ENCODE assay signal across 37 cellular contexts in genomic region chr3:120167488-120167887, GRCh38.
"Had no signal": no experiment of that assay in that cellular context is flagged by ENCODE, and none has a peak within 500 bp of the region (broad histone marks: within the 10 kb centered on the region; RNA-seq: fewer than 3 reads in every experiment).

No MANE protein-coding gene starts in this region.

- H3K4me1 Mint-ChIP-seq: activated B cell treated with CpG ODN at 0.5 μM for 24 hours; activated CD4-positive, alpha-beta T cell treated with anti-CD3 and anti-CD28 coated beads, Interleukin-2, amount 10 ng/mL, durations not matched to agents 24 days and 14 days; activated CD8-positive, alpha-beta memory T cell treated with anti-CD3 and anti-CD28 coated beads, Interleukin-2, amount 10 ng/mL, durations not matched to agents 7 days and 5 days; activated naive CD4-positive, alpha-beta T cell treated with anti-CD3 and anti-CD28 coated beads, Interleukin-2, amount 10 ng/mL, durations not matched to agents 7 days and 5 days; activated naive CD4-positive, alpha-beta T cell treated with anti-CD3 and anti-CD28 coated beads, Interleukin-2, amount 50 U/mL, for 24 hours; activated naive CD8-positive, alpha-beta T cell treated with anti-CD3 and anti-CD28 coated beads, Interleukin-2, amount 10 ng/mL, durations not matched to agents 7 days and 5 days; activated naive CD8-positive, alpha-beta T cell treated with anti-CD3 and anti-CD28 coated beads, Interleukin-2, amount 50 U/mL, for 24 hours; activated T-helper 17 cell treated with anti-CD3 and anti-CD28 coated beads, Interleukin-2, amount 50 U/mL, for 72 hours; brain; central memory CD8-positive, alpha-beta T cell had no signal

- H3K36me3 ChIP-seq: ascending aorta, cardiac muscle cell had no signal

- H3K36me3 Mint-ChIP-seq: activated CD4-positive, alpha-beta memory T cell treated with anti-CD3 and anti-CD28 coated beads for 36 hours; activated CD8-positive, alpha-beta memory T cell treated with anti-CD3 and anti-CD28 coated beads, Interleukin-2, amount 10 ng/mL, durations not matched to agents 7 days and 5 days; activated naive CD4-positive, alpha-beta T cell treated with anti-CD3 and anti-CD28 coated beads, Interleukin-2, amount 10 ng/mL, durations not matched to agents 7 days and 5 days; activated naive CD4-positive, alpha-beta T cell treated with anti-CD3 and anti-CD28 coated beads, Interleukin-2, amount 50 U/mL, for 24 hours; activated naive CD8-positive, alpha-beta T cell; activated naive CD8-positive, alpha-beta T cell treated with anti-CD3 and anti-CD28 coated beads, Interleukin-2, amount 10 ng/mL, durations not matched to agents 7 days and 5 days; brain had no signal

- DNase-seq: activated B cell treated with CpG ODN at 0.5 μM for 24 hours; activated CD4-positive, alpha-beta memory T cell treated with anti-CD3 and anti-CD28 coated beads for 36 hours; activated CD4-positive, alpha-beta T cell treated with anti-CD3 and anti-CD28 coated beads for 4 hours; activated CD4-positive, alpha-beta T cell treated with anti-CD3 and anti-CD28 coated beads, Interleukin-2, amount 10 ng/mL, durations not matched to agents 24 days and 14 days; activated CD4-positive, alpha-beta T cell treated with anti-CD3 and anti-CD28 coated beads, Interleukin-2, amount 50 U/mL, for 1 hour; activated CD4-positive, alpha-beta T cell treated with anti-CD3 and anti-CD28 coated beads, Interleukin-2, amount 50 U/mL, for 4 hours; activated CD4-positive, CD25-positive, alpha-beta regulatory T cell treated with anti-CD3 and anti-CD28 coated beads, Interleukin-2, amount 50 U/mL, for 72 hours; activated CD8-positive, alpha-beta memory T cell treated with anti-CD3 and anti-CD28 coated beads for 24 hours; activated CD8-positive, alpha-beta memory T cell treated with anti-CD3 and anti-CD28 coated beads, Interleukin-2, amount 50 U/mL, for 48 hours; activated CD8-positive, alpha-beta T cell treated with anti-CD3 and anti-CD28 coated beads, Interleukin-2, amount 10 ng/mL, durations not matched to agents 7 days and 5 days; activated effector memory CD4-positive, alpha-beta T cell treated with anti-CD3 and anti-CD28 coated beads, Interleukin-2, amount 50 U/mL, for 16 hours; activated naive CD4-positive, alpha-beta T cell treated with anti-CD3 and anti-CD28 coated beads, Interleukin-2, amount 10 ng/mL, durations not matched to agents 7 days and 5 days; activated naive CD4-positive, alpha-beta T cell treated with Interleukin-2 at 50 U/mL for 16 hours; activated naive CD8-positive, alpha-beta T cell treated with anti-CD3 and anti-CD28 coated beads, Interleukin-2, amount 10 ng/mL, durations not matched to agents 7 days and 5 days; activated naive CD8-positive, alpha-beta T cell treated with anti-CD3 and anti-CD28 coated beads, Interleukin-2, amount 50 U/mL, for 24 hours; activated T-cell treated with anti-CD3 and anti-CD28 coated beads, Interleukin-2, amount 50 U/mL, for 1 hour; activated T-cell treated with anti-CD3 and anti-CD28 coated beads, Interleukin-2, amount 50 U/mL, for 4 hours; activated T-cell treated with anti-CD3 and anti-CD28 coated beads, Interleukin-2, amount 50 U/mL, for 72 hours; amygdala; anterior cingulate cortex; caudate nucleus; cerebellar nuclear complex; T-helper 1 cell; T-helper 2 cell; T-helper 9 cell had no signal

- H3K27ac ChIP-seq: ascending aorta, cardiac muscle cell, VCaP had no signal

- H3K27me3 ChIP-seq: ascending aorta, cardiac muscle cell had no signal

- H3K4me3 Mint-ChIP-seq: activated B cell treated with CpG ODN at 0.5 μM for 24 hours; activated CD4-positive, alpha-beta memory T cell treated with anti-CD3 and anti-CD28 coated beads for 36 hours; activated CD4-positive, alpha-beta T cell treated with anti-CD3 and anti-CD28 coated beads, Interleukin-2, amount 10 ng/mL, durations not matched to agents 24 days and 14 days; activated CD8-positive, alpha-beta memory T cell treated with anti-CD3 and anti-CD28 coated beads, Interleukin-2, amount 10 ng/mL, durations not matched to agents 7 days and 5 days; activated CD8-positive, alpha-beta T cell treated with anti-CD3 and anti-CD28 coated beads, Interleukin-2, amount 10 ng/mL, durations not matched to agents 7 days and 5 days; activated naive CD4-positive, alpha-beta T cell treated with anti-CD3 and anti-CD28 coated beads, Interleukin-2, amount 10 ng/mL, durations not matched to agents 7 days and 5 days; activated naive CD4-positive, alpha-beta T cell treated with anti-CD3 and anti-CD28 coated beads, Interleukin-2, amount 50 U/mL, for 24 hours; activated naive CD8-positive, alpha-beta T cell; activated naive CD8-positive, alpha-beta T cell treated with anti-CD3 and anti-CD28 coated beads, Interleukin-2, amount 10 ng/mL, durations not matched to agents 7 days and 5 days; activated naive CD8-positive, alpha-beta T cell treated with anti-CD3 and anti-CD28 coated beads, Interleukin-2, amount 50 U/mL, for 24 hours; activated T-cell treated with anti-CD3 and anti-CD28 coated beads, Interleukin-2, amount 50 U/mL, for 4 hours; activated T-cell treated with anti-CD3 and anti-CD28 coated beads, Interleukin-2, amount 50 U/mL, for 72 hours; activated T-helper 1 cell treated with anti-CD3 and anti-CD28 coated beads, Interleukin-12 subunit alpha, Interleukin-12 subunit beta, Interleukin-2, Interleukin-4 antibody, amounts not matched to agents 30 ng/mL and 10 ng/mL and 1 ng/mL, durations not matched to agents 14 hours and 24 hours and 36 hours; activated T-helper 17 cell treated with anti-CD3 and anti-CD28 coated beads, Interleukin-2, amount 50 U/mL, for 72 hours; brain; central memory CD8-positive, alpha-beta T cell; T-helper 1 cell treated with Interleukin-12 subunit alpha and Interleukin-12 subunit beta and Interleukin-4 antibody, amounts not matched to agents 30 μg/mL and 1 μg/mL, for 36 hours; T-helper 2 cell treated with Interferon-gamma antibody and Interleukin-4, amounts not matched to agents 5 μg/mL and 100 μg/mL, for 36 hours had no signal

- H3K9me3 Mint-ChIP-seq: activated B cell treated with CpG ODN at 0.5 μM for 24 hours; activated CD4-positive, alpha-beta memory T cell treated with anti-CD3 and anti-CD28 coated beads for 36 hours; activated CD4-positive, alpha-beta T cell treated with anti-CD3 and anti-CD28 coated beads, Interleukin-2, amount 10 ng/mL, durations not matched to agents 24 days and 14 days; activated naive CD4-positive, alpha-beta T cell treated with anti-CD3 and anti-CD28 coated beads, Interleukin-2, amount 10 ng/mL, durations not matched to agents 7 days and 5 days; activated naive CD4-positive, alpha-beta T cell treated with anti-CD3 and anti-CD28 coated beads, Interleukin-2, amount 50 U/mL, for 24 hours; activated naive CD8-positive, alpha-beta T cell treated with anti-CD3 and anti-CD28 coated beads, Interleukin-2, amount 10 ng/mL, durations not matched to agents 7 days and 5 days; activated naive CD8-positive, alpha-beta T cell treated with anti-CD3 and anti-CD28 coated beads, Interleukin-2, amount 50 U/mL, for 24 hours; activated T-cell treated with anti-CD3 and anti-CD28 coated beads, Interleukin-2, amount 50 U/mL, for 4 hours; activated T-cell treated with anti-CD3 and anti-CD28 coated beads, Interleukin-2, amount 50 U/mL, for 72 hours; activated T-helper 1 cell treated with anti-CD3 and anti-CD28 coated beads, Interleukin-12 subunit alpha, Interleukin-12 subunit beta, Interleukin-2, Interleukin-4 antibody, amounts not matched to agents 30 ng/mL and 10 ng/mL and 1 ng/mL, durations not matched to agents 14 hours and 24 hours and 36 hours; activated T-helper 17 cell treated with anti-CD3 and anti-CD28 coated beads, Interleukin-2, amount 50 U/mL, for 72 hours; brain; central memory CD8-positive, alpha-beta T cell; T-helper 1 cell treated with Interleukin-12 subunit alpha and Interleukin-12 subunit beta and Interleukin-4 antibody, amounts not matched to agents 30 μg/mL and 1 μg/mL, for 36 hours; T-helper 2 cell treated with Interferon-gamma antibody and Interleukin-4, amounts not matched to agents 5 μg/mL and 100 μg/mL, for 36 hours had no signal

- H3K27me3 Mint-ChIP-seq: activated B cell treated with CpG ODN at 0.5 μM for 24 hours; activated CD4-positive, alpha-beta memory T cell treated with anti-CD3 and anti-CD28 coated beads for 36 hours; activated naive CD4-positive, alpha-beta T cell treated with anti-CD3 and anti-CD28 coated beads, Interleukin-2, amount 50 U/mL, for 24 hours; activated naive CD8-positive, alpha-beta T cell; brain had no signal

- H3K9me3 ChIP-seq: ascending aorta had no signal

- ATAC-seq: activated CD8-positive, alpha-beta memory T cell treated with anti-CD3 and anti-CD28 coated beads, Interleukin-2, amount 10 ng/mL, durations not matched to agents 7 days and 5 days; activated CD8-positive, alpha-beta T cell treated with anti-CD3 and anti-CD28 coated beads, Interleukin-2, amount 10 ng/mL, durations not matched to agents 7 days and 5 days; activated naive CD8-positive, alpha-beta T cell treated with anti-CD3 and anti-CD28 coated beads, Interleukin-2, amount 50 U/mL, for 24 hours; activated T-cell treated with anti-CD3 and anti-CD28 coated beads, Interleukin-2, amount 50 U/mL, for 4 hours; activated T-cell treated with anti-CD3 and anti-CD28 coated beads, Interleukin-2, amount 50 U/mL, for 72 hours; activated T-helper 17 cell treated with anti-CD3 and anti-CD28 coated beads, Interleukin-2, amount 50 U/mL, for 72 hours had no signal

- H3K27ac Mint-ChIP-seq: activated B cell treated with CpG ODN at 0.5 μM for 24 hours; activated CD4-positive, alpha-beta memory T cell treated with anti-CD3 and anti-CD28 coated beads for 36 hours; activated CD4-positive, alpha-beta T cell treated with anti-CD3 and anti-CD28 coated beads, Interleukin-2, amount 10 ng/mL, durations not matched to agents 24 days and 14 days; activated CD8-positive, alpha-beta memory T cell treated with anti-CD3 and anti-CD28 coated beads, Interleukin-2, amount 10 ng/mL, durations not matched to agents 7 days and 5 days; activated CD8-positive, alpha-beta T cell treated with anti-CD3 and anti-CD28 coated beads, Interleukin-2, amount 10 ng/mL, durations not matched to agents 7 days and 5 days; activated naive CD4-positive, alpha-beta T cell treated with anti-CD3 and anti-CD28 coated beads, Interleukin-2, amount 10 ng/mL, durations not matched to agents 7 days and 5 days; activated naive CD4-positive, alpha-beta T cell treated with anti-CD3 and anti-CD28 coated beads, Interleukin-2, amount 50 U/mL, for 24 hours; activated naive CD8-positive, alpha-beta T cell; activated naive CD8-positive, alpha-beta T cell treated with anti-CD3 and anti-CD28 coated beads, Interleukin-2, amount 10 ng/mL, durations not matched to agents 7 days and 5 days; activated naive CD8-positive, alpha-beta T cell treated with anti-CD3 and anti-CD28 coated beads, Interleukin-2, amount 50 U/mL, for 24 hours; activated T-cell treated with anti-CD3 and anti-CD28 coated beads, Interleukin-2, amount 50 U/mL, for 72 hours; activated T-helper 1 cell treated with anti-CD3 and anti-CD28 coated beads, Interleukin-12 subunit alpha, Interleukin-12 subunit beta, Interleukin-2, Interleukin-4 antibody, amounts not matched to agents 30 ng/mL and 10 ng/mL and 1 ng/mL, durations not matched to agents 14 hours and 24 hours and 36 hours; activated T-helper 17 cell treated with anti-CD3 and anti-CD28 coated beads, Interleukin-2, amount 50 U/mL, for 72 hours; brain; T-helper 1 cell treated with Interleukin-12 subunit alpha and Interleukin-12 subunit beta and Interleukin-4 antibody, amounts not matched to agents 30 μg/mL and 1 μg/mL, for 36 hours; T-helper 2 cell treated with Interferon-gamma antibody and Interleukin-4, amounts not matched to agents 5 μg/mL and 100 μg/mL, for 36 hours had no signal

- H3K4me3 ChIP-seq: ascending aorta, cardiac muscle cell had no signal
